17 cellular contexts compared by ENCODE assay signal in the genomic region with DNA sequence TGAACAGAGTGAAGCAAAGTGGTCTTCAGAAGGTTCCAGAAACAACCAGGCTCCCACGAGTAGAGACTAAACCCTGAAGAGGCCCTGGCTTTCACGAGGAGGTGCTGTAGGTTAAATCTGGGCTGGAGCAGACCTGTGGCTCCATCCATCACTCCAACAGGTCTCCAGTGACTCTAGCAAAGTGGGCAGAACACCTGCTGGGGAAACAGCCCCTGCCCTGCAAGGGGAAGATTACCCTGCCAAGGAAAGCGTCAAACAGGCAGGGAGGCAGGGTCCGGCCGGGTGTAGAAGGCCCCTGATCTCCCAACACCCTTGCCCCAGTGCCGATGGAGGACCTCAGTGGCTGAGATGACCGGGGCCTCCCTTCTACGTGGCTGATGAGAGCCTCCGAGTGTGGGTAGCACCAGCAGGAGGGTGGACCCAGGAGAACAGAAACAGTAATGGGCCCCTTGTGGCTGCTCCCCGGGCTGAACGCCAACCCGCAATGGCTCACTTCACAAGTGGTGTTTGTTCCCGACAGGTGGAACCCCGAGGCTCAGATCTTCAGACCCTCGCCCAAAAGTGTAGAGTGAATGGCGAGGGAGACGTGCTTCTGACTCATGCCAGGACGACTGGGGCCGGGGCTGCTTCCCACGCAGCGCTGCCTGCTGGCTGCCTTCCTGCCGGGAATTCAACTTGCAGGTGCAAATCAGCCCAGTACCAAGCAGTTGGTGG.
DNase-seq lines count a peak whose midpoint lies in the region; ATAC-seq and TF ChIP-seq lines count a peak whose summit lies in the region.
"Had no signal": no experiment of that assay in that cellular context is flagged by ENCODE, and none has a peak within 500 bp of the region (broad histone marks: within the 10 kb centered on the region; RNA-seq: fewer than 3 reads in every experiment).

No MANE protein-coding gene starts in this region.

- H3K27me3 Mint-ChIP-seq in nephron (ENCODE audit: low read depth): peaks cover 11% of the 10 kb centered on the region

- no peak for TF ChIP-seq POLR2A in erythroblast (IDR thresholded peaks at IDR 0.05; ENCODE audit: low read length)

- no peak overlapping the region for H3K4me3 Mint-ChIP-seq in nephron
- H3K4me3 Mint-ChIP-seq: neural progenitor cell; T-helper 1 cell treated with Interleukin-12 subunit alpha and Interleukin-12 subunit beta and Interleukin-4 antibody, amounts not matched to agents 30 μg/mL and 1 μg/mL, for 36 hours had no signal

- H3K9me3 ChIP-seq in BLaER1 treated with 17β-estradiol and CSF1 and Interleukin-3, amounts not matched to agents 10 nM and 100 nM (replicated peaks in 1 of 11): no peaks in the 10 kb centered on the region
- H3K9me3 ChIP-seq: colonic mucosa had no signal

- peaks cover 0 to 10% (median 0%) of the 10 kb centered on the region in 11 experiments; a peak in 1 of 22 replicates for H3K27me3 ChIP-seq in BLaER1 treated with 17β-estradiol and CSF1 and Interleukin-3, amounts not matched to agents 10 nM and 100 nM
- H3K27me3 ChIP-seq: colonic mucosa, neural progenitor cell had no signal

- peaks cover 0 to 43% (median 29%) of the 10 kb centered on the region in 10 experiments; a peak in 16 of 20 replicates for H3K4me1 ChIP-seq in BLaER1 treated with 17β-estradiol and CSF1 and Interleukin-3, amounts not matched to agents 10 nM and 100 nM
- H3K4me1 ChIP-seq: colonic mucosa had no signal

- peak overlapping the region; percentile 9 to 87 (median 71); a peak in 17 of 22 replicates for H3K4me2 ChIP-seq in BLaER1 treated with 17β-estradiol and CSF1 and Interleukin-3, amounts not matched to agents 10 nM and 100 nM
- H3K4me2 ChIP-seq: neural progenitor cell had no signal

- TF ChIP-seq CTCF in nephron (IDR thresholded peaks at IDR 0.05; ENCODE audit: unreplicated experiment in 3 of 3): no peak

- H3K27ac Mint-ChIP-seq in nephron: peak overlapping the region in 2 of 3 experiments; percentile 50 to 51
- H3K27ac Mint-ChIP-seq: neural progenitor cell; T-helper 1 cell treated with Interleukin-12 subunit alpha and Interleukin-12 subunit beta and Interleukin-4 antibody, amounts not matched to agents 30 μg/mL and 1 μg/mL, for 36 hours had no signal

- no peak for ATAC-seq in HG02970 (IDR thresholded peaks at IDR 0.05; ENCODE audit: low FRiP score, unreplicated experiment)
- ATAC-seq in GM21717 (IDR thresholded peaks at IDR 0.05; ENCODE audit: unreplicated experiment): no peak
- ATAC-seq: stimulated activated naive CD8-positive, alpha-beta T cell treated with anti-CD3 and anti-CD28 coated beads, Interleukin-15, Interleukin-2, amounts not matched to agents 100 U/mL and 50 U/mL, for 24 hours had no signal

- no peaks in the 10 kb centered on the region for H3K36me3 ChIP-seq in BLaER1 treated with 17β-estradiol and CSF1 and Interleukin-3, amounts not matched to agents 10 nM and 100 nM
- H3K36me3 ChIP-seq: colonic mucosa, neural progenitor cell had no signal

- no peak overlapping the region for H3K27ac ChIP-seq in BLaER1 treated with 17β-estradiol and CSF1 and Interleukin-3, amounts not matched to agents 10 nM and 100 nM
- peak overlapping the region; percentile 98 for H3K27ac ChIP-seq in caudate nucleus (ENCODE audit: low read depth, low read length)
- H3K27ac ChIP-seq: colonic mucosa, neural progenitor cell, RWPE1 had no signal

- DNase-seq in NCI-H1436 (lab: John Stamatoyannopoulos, UW) (peak; percentile 89), caudate nucleus (lab: John Stamatoyannopoulos, UW) (peak in 22 of 61 donors; percentile 10 to 69 (median 42)), iPS-NIHi7 (ENCODE audit: extremely low spot score) (no peak), erythroblast (lab: John Stamatoyannopoulos, UW) (no peak)
- DNase-seq: ACHN; activated CD4-positive, CD25-positive, alpha-beta regulatory T cell treated with anti-CD3 and anti-CD28 coated beads, Interleukin-2, amount 50 U/mL, for 72 hours; colonic mucosa; NCI-H69; stimulated activated naive CD8-positive, alpha-beta T cell treated with anti-CD3 and anti-CD28 coated beads, Interleukin-15, Interleukin-2, amounts not matched to agents 100 U/mL and 50 U/mL, for 24 hours had no signal

- H3K9ac ChIP-seq in BLaER1 treated with 17β-estradiol and CSF1 and Interleukin-3, amounts not matched to agents 10 nM and 100 nM: peak overlapping the region in 2 of 11 experiments; percentile 11 to 44; a peak in 2 of 22 replicates
- H3K9ac ChIP-seq: neural progenitor cell had no signal

- H3K4me3 ChIP-seq in BLaER1 treated with 17β-estradiol and CSF1 and Interleukin-3, amounts not matched to agents 10 nM and 100 nM: no peak overlapping the region
- H3K4me3 ChIP-seq: colonic mucosa, neural progenitor cell, skin epidermis had no signal

- peaks cover 4% of the 10 kb centered on the region for H3K4me1 Mint-ChIP-seq in nephron

- H3K36me3 Mint-ChIP-seq in nephron (ENCODE audit: low read depth): peaks cover 7% of the 10 kb centered on the region
- H3K36me3 Mint-ChIP-seq: neural progenitor cell had no signal

- H3K9me3 Mint-ChIP-seq in nephron: no peaks in the 10 kb centered on the region
- H3K9me3 Mint-ChIP-seq: T-helper 1 cell treated with Interleukin-12 subunit alpha and Interleukin-12 subunit beta and Interleukin-4 antibody, amounts not matched to agents 30 μg/mL and 1 μg/mL, for 36 hours had no signal

- no peaks in the 10 kb centered on the region for H4K20me1 ChIP-seq in BLaER1 treated with 17β-estradiol and CSF1 and Interleukin-3, amounts not matched to agents 10 nM and 100 nM
